18 cellular contexts compared by ENCODE assay signal in the genomic region with DNA sequence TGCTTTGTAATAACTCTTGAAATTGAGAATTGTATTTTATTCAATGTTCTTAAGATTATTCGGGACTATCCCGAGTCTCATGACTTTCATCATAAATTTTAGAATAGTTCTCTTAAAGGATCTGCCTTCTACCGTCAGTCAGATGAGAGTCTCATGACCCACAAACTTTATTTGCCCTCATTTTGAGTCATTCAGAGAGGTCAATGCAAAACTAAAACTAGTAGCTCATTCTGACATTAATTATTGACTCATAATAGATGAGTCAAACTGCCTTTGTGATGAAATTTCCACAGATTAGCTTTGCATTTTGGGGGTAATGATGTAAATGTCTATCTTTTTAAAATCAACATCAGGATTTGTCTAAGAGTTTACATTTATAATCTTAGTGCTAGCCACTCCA.
A peak's percentile ranks its signal among the peaks of the same experiment; 100 is the strongest.
DNase-seq lines count a peak whose midpoint lies in the region; ATAC-seq and TF ChIP-seq lines count a peak whose summit lies in the region.
"Had no signal": no experiment of that assay in that cellular context is flagged by ENCODE, and none has a peak within 500 bp of the region (broad histone marks: within the 10 kb centered on the region; RNA-seq: fewer than 3 reads in every experiment).

No MANE protein-coding gene starts in this region.

- no peak overlapping the region for H3K27ac Mint-ChIP-seq in naive thymus-derived CD4-positive, alpha-beta T cell
- H3K27ac Mint-ChIP-seq: CD4-positive, alpha-beta memory T cell had no signal

- no peak overlapping the region for H3K27ac ChIP-seq in RWPE2 (ENCODE audit: poor library complexity, severe bottlenecking)
- no peak overlapping the region for H3K27ac ChIP-seq in naive thymus-derived CD4-positive, alpha-beta T cell (ENCODE audit: low read depth, low read length)

- no peak for TF ChIP-seq CTCF in RWPE2 (IDR thresholded peaks at IDR 0.05; ENCODE audit: poor library complexity, severe bottlenecking)
- TF ChIP-seq CTCF in epithelial cell of proximal tubule (conservative IDR thresholded peaks at IDR 0.05; ENCODE audit: low read depth, low read length) = no peak

- CTCF ChIA-PET in naive thymus-derived CD4-positive, alpha-beta T cell (lab: Charles Lee) = no interaction called here

- POLR2A ChIA-PET in naive thymus-derived CD4-positive, alpha-beta T cell (lab: Charles Lee) = no interaction called here

- H3K4me1 Mint-ChIP-seq in naive thymus-derived CD4-positive, alpha-beta T cell = no peaks in the 10 kb centered on the region
- H3K4me1 Mint-ChIP-seq: CD4-positive, alpha-beta memory T cell had no signal

- H3K9me3 Mint-ChIP-seq in naive thymus-derived CD4-positive, alpha-beta T cell = peaks cover 0 to 21% (median 6%) of the 10 kb centered on the region in 11 donors

- no peaks in the 10 kb centered on the region for H3K27me3 Mint-ChIP-seq in naive thymus-derived CD4-positive, alpha-beta T cell
- H3K27me3 Mint-ChIP-seq: CD4-positive, alpha-beta memory T cell had no signal

- peaks cover 7% of the 10 kb centered on the region for H3K4me1 ChIP-seq in RWPE2 (ENCODE audit: insufficient read depth, poor library complexity, severe bottlenecking)
- H3K4me1 ChIP-seq in naive thymus-derived CD4-positive, alpha-beta T cell (ENCODE audit: control insufficient read depth in 2 of 2, insufficient read depth in 2 of 2, low read length in 2 of 2) = no peaks in the 10 kb centered on the region

- no peaks in the 10 kb centered on the region for H3K36me3 ChIP-seq in RWPE2 (ENCODE audit: low read depth)
- H3K36me3 ChIP-seq in naive thymus-derived CD4-positive, alpha-beta T cell (ENCODE audit: control insufficient read depth in 2 of 3, insufficient read depth in 3 of 3, low read length in 3 of 3) = no peaks in the 10 kb centered on the region

- ATAC-seq in HG03432 (IDR thresholded peaks at IDR 0.05; ENCODE audit: unreplicated experiment) = peak; percentile 77
- peak; percentile 31; the same call in 1 of the 3 replicates for ATAC-seq in RWPE2 (ENCODE audit: low read depth)
- no peak for ATAC-seq in naive thymus-derived CD4-positive, alpha-beta T cell
- no peak for ATAC-seq in HG02678 (IDR thresholded peaks at IDR 0.05; ENCODE audit: unreplicated experiment)
- ATAC-seq in HG02884 (IDR thresholded peaks at IDR 0.05; ENCODE audit: unreplicated experiment) = no peak
- ATAC-seq: Panc1 had no signal

- H3K9me3 ChIP-seq in RWPE2 (ENCODE audit: severe bottlenecking) = no peaks in the 10 kb centered on the region
- H3K9me3 ChIP-seq in naive thymus-derived CD4-positive, alpha-beta T cell (ENCODE audit: control insufficient read depth in 2 of 3, low read length in 3 of 3) = no peaks in the 10 kb centered on the region

- no peaks in the 10 kb centered on the region for H3K36me3 Mint-ChIP-seq in naive thymus-derived CD4-positive, alpha-beta T cell
- H3K36me3 Mint-ChIP-seq: CD4-positive, alpha-beta memory T cell had no signal

- no peak overlapping the region for H3K4me3 Mint-ChIP-seq in naive thymus-derived CD4-positive, alpha-beta T cell
- H3K4me3 Mint-ChIP-seq: CD4-positive, alpha-beta memory T cell had no signal

- H3K4me3 ChIP-seq in RWPE2 (ENCODE audit: severe bottlenecking) = no peak overlapping the region
- no peak overlapping the region for H3K4me3 ChIP-seq in epithelial cell of proximal tubule (ENCODE audit: low read depth, low read length)
- H3K4me3 ChIP-seq in naive thymus-derived CD4-positive, alpha-beta T cell (ENCODE audit: low read length) = no peak overlapping the region

- intact Hi-C loops in naive thymus-derived CD4-positive, alpha-beta T cell (cut with micrococcal nuclease) = no loop called here

- peak; percentile 58 for DNase-seq in COLO829 (ENCODE audit: low spot score)
- no peak for DNase-seq in RWPE2 (ENCODE audit: low spot score)
- peak; percentile 4 for DNase-seq in epithelial cell of proximal tubule (ENCODE audit: low read depth)
- DNase-seq in naive thymus-derived CD4-positive, alpha-beta T cell = no peak
- DNase-seq in effector CD4-positive, alpha-beta T cell = no peak
- DNase-seq: CD4-positive, alpha-beta memory T cell; HCEC 1CT; IMR-90; Karpas-422; MM.1S; NCI-H1092 treated with DMSO at 0.1 percent for 48 hours; NCI-H2081 treated with DMSO at 0.1 percent for 48 hours; NCI-H510A treated with DMSO at 0.1 percent for 48 hours; SHP77 had no signal

- H3K27me3 ChIP-seq in RWPE2 (ENCODE audit: insufficient read depth, poor library complexity, severe bottlenecking) = no peaks in the 10 kb centered on the region
- no peaks in the 10 kb centered on the region for H3K27me3 ChIP-seq in naive thymus-derived CD4-positive, alpha-beta T cell (ENCODE audit: control insufficient read depth in 2 of 2, insufficient read depth in 2 of 2, low read length in 2 of 2)

Comparison
In these comparisons a context has a peak if more than half of its experiments do, and no peak if none do; other contexts are left out.
1. DNase-seq: peak in COLO829 (single experiment) and epithelial cell of proximal tubule (single experiment); none in RWPE2 (single experiment), naive thymus-derived CD4-positive, alpha-beta T cell (0 of 9) and effector CD4-positive, alpha-beta T cell (single experiment).
2. ATAC-seq: peak in HG03432 (single experiment) and RWPE2 (single experiment); none in naive thymus-derived CD4-positive, alpha-beta T cell (single experiment), HG02678 (single experiment) and HG02884 (single experiment).